ENCODE assay signal across 8 cellular contexts in genomic region chr4:147056951-147057630, GRCh38.
DNase-seq lines count a peak whose midpoint lies in the region; ATAC-seq and TF ChIP-seq lines count a peak whose summit lies in the region.

No MANE protein-coding gene starts in this region.

- H3K4me2 ChIP-seq in parathyroid adenoma (ENCODE audit: low read length), result peak overlapping the region; percentile 55

- H3K9me3 ChIP-seq in parathyroid adenoma (ENCODE audit: control insufficient read depth, low read length), result no peaks in the 10 kb centered on the region

- H3K4me1 Mint-ChIP-seq in dendritic cell treated with granulocyte-macrophage colony-stimulating factor and Interleukin-4, amounts not matched to agents 40 ng/mL and 50 ng/mL, for 4 days (ENCODE audit: low read depth), result peaks cover 10% of the 10 kb centered on the region

- peak overlapping the region; percentile 11 for H2AFZ ChIP-seq in parathyroid adenoma

- no peaks in the 10 kb centered on the region for H3K27me3 ChIP-seq in GM06990 (replicated peaks; ENCODE audit: control insufficient read depth, insufficient read depth, low read length)
- H3K27me3 ChIP-seq in parathyroid adenoma (ENCODE audit: control insufficient read depth, insufficient read depth, low read length), result no peaks in the 10 kb centered on the region

- no peak overlapping the region for H3K9ac ChIP-seq in parathyroid adenoma

- no peaks in the 10 kb centered on the region for H3K36me3 Mint-ChIP-seq in dendritic cell treated with granulocyte-macrophage colony-stimulating factor and Interleukin-4, amounts not matched to agents 40 ng/mL and 50 ng/mL, for 4 days (ENCODE audit: low read depth)

- H3K4me3 Mint-ChIP-seq in dendritic cell treated with granulocyte-macrophage colony-stimulating factor and Interleukin-4, amounts not matched to agents 40 ng/mL and 50 ng/mL, for 4 days, result peak overlapping the region; percentile 77

- TF ChIP-seq CTCF in GM06990 (IDR thresholded peaks at IDR 0.05; ENCODE audit: insufficient read depth, low read length, poor library complexity, severe bottlenecking) (no peak), parathyroid adenoma (IDR thresholded peaks at IDR 0.05) (no peak)

- intact Hi-C loops in dendritic cell treated with granulocyte-macrophage colony-stimulating factor and Interleukin-4, amounts not matched to agents 40 ng/mL and 50 ng/mL, for 4 days (cut with micrococcal nuclease), result no loop called here

- no peak overlapping the region for H3K27ac ChIP-seq in parathyroid adenoma

- no peaks in the 10 kb centered on the region for H3K79me2 ChIP-seq in parathyroid adenoma

- no peak for ATAC-seq in GM19452 (IDR thresholded peaks at IDR 0.05; ENCODE audit: unreplicated experiment)

- no peaks in the 10 kb centered on the region for H3K4me1 ChIP-seq in parathyroid adenoma

- no peaks in the 10 kb centered on the region for H3K27me3 Mint-ChIP-seq in dendritic cell treated with granulocyte-macrophage colony-stimulating factor and Interleukin-4, amounts not matched to agents 40 ng/mL and 50 ng/mL, for 4 days

- DNase-seq in GM06990 (ENCODE audit: extremely low read depth, insufficient read length), result no peak
- DNase-seq in M059J (ENCODE audit: low read depth), result peak; percentile 36
- no peak for DNase-seq in NCI-H524 (lab: John Stamatoyannopoulos, UW)
- DNase-seq in anterior cingulate cortex (lab: John Stamatoyannopoulos, UW), result no peak
- no peak for DNase-seq in NCI-H2029 treated with DMSO at 0.1 percent for 48 hours (lab: John Stamatoyannopoulos, UW)

- H3K27ac Mint-ChIP-seq in dendritic cell treated with granulocyte-macrophage colony-stimulating factor and Interleukin-4, amounts not matched to agents 40 ng/mL and 50 ng/mL, for 4 days, result peak overlapping the region; percentile 81

- H3K36me3 ChIP-seq in GM06990 (ENCODE audit: control insufficient read depth, insufficient read depth, low read length) (no peaks in the 10 kb centered on the region), parathyroid adenoma (ENCODE audit: control insufficient read depth, insufficient read depth, low read length) (no peaks in the 10 kb centered on the region)

- peak overlapping the region; percentile 8; the same call in 1 of the 2 replicates for H3K4me3 ChIP-seq in GM06990 (replicated peaks; ENCODE audit: low read depth, low read length)
- H3K4me3 ChIP-seq in parathyroid adenoma (ENCODE audit: low read depth, low read length), result peak overlapping the region; percentile 32

- H3K9me3 Mint-ChIP-seq in dendritic cell treated with granulocyte-macrophage colony-stimulating factor and Interleukin-4, amounts not matched to agents 40 ng/mL and 50 ng/mL, for 4 days, result no peaks in the 10 kb centered on the region
